Comparison of ENCODE assay signal across 17 cellular contexts in the genomic region with DNA sequence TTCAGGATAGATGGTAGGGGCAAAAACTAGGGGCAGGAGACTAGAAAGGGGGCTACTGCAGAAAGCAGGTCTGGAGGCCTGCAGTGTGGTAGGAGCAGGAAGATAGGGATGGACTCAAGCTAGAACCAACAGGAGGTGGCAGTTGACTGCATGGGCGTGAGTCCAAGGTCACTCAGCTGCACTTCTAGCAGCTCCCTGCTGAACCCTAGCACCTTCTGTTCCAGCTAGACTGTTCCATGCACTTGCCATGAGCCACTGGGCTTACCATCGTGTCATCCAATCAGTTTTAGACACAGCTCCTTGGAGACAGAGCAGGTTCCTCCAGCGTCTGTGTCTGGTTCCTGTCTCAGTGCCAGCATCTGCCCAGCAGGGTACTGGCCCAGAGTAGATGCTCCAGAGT. TPM values are rescaled to one million over a fixed set of nuclear protein-coding genes. Genes with fewer than 3 reads are reported as not detected.
A peak's percentile ranks its signal among the peaks of the same experiment; 100 is the strongest.
DNase-seq lines count a peak whose midpoint lies in the region; ATAC-seq and TF ChIP-seq lines count a peak whose summit lies in the region.
"Had no signal": no experiment of that assay in that cellular context is flagged by ENCODE, and none has a peak within 500 bp of the region (broad histone marks: within the 10 kb centered on the region; RNA-seq: fewer than 3 reads in every experiment).

No MANE protein-coding gene starts in this region.

- H3K9me2 ChIP-seq in hepatocyte (replicated peaks; ENCODE audit: insufficient read depth) = no peaks in the 10 kb centered on the region
- H3K9me2 ChIP-seq: SK-N-SH had no signal

- no peak overlapping the region for H3K23ac ChIP-seq in neuronal stem cell (ENCODE audit: low read depth, low read length, poor library complexity)

- H3K9ac ChIP-seq in neuronal stem cell (ENCODE audit: low read depth, low read length, poor library complexity) = no peak overlapping the region
- H3K9ac ChIP-seq: SK-N-SH had no signal

- intact Hi-C loops in tibial artery (cut with DNase I; ENCODE audit: low total_unique reads) = no loop called here

- no peak overlapping the region for H2AK5ac ChIP-seq in neuronal stem cell (ENCODE audit: low read depth, low read length)

- no peak overlapping the region for H2BK5ac ChIP-seq in neuronal stem cell (ENCODE audit: low read length)

- H4K20me1 ChIP-seq in hepatocyte (ENCODE audit: insufficient read depth, poor library complexity, severe bottlenecking) = no peaks in the 10 kb centered on the region

- H2BK15ac ChIP-seq in neuronal stem cell (ENCODE audit: low read length) = no peak overlapping the region

- H3K4me1 ChIP-seq in hepatocyte (ENCODE audit: insufficient read depth) = peaks cover 36% of the 10 kb centered on the region
- H3K4me1 ChIP-seq in neuronal stem cell (ENCODE audit: control insufficient read depth in 2 of 2, insufficient read depth in 1 of 2, low read depth in 1 of 2, low read length in 2 of 2) = peaks cover 0 to 7% of the 10 kb centered on the region in 2 donors
- H3K4me1 ChIP-seq in tibial artery = no peaks in the 10 kb centered on the region

- 77% methylated on average over 3 of the region's 3 CpGs for WGBS in hepatocyte (ENCODE audit: low lambda C conversion rate, missing lambda C conversion rate)
- WGBS in neuronal stem cell (ENCODE audit: extremely low coverage in 2 of 2, insufficient read length in 2 of 2, insufficient replicate concordance in 1 of 2), 2 donors = no CpG with 5 or more reads among the region's 3 CpGs

- H2AFZ ChIP-seq in hepatocyte (no peak overlapping the region), neuronal stem cell (ENCODE audit: low read length) (no peak overlapping the region)

- H4K8ac ChIP-seq in neuronal stem cell (ENCODE audit: low read depth, low read length) = no peak overlapping the region

- H3K27ac ChIP-seq in hepatocyte = peak overlapping the region; percentile 56
- H3K27ac ChIP-seq in neuronal stem cell (replicated peaks; ENCODE audit: low read length) = no peak overlapping the region
- no peak overlapping the region for H3K27ac ChIP-seq in tibial artery

- no peak for TF ChIP-seq CTCF in hepatocyte (IDR thresholded peaks at IDR 0.05; ENCODE audit: poor library complexity)
- TF ChIP-seq CTCF in tibial artery (IDR thresholded peaks at IDR 0.05) = no peak

- no peak overlapping the region for H3K4ac ChIP-seq in neuronal stem cell (ENCODE audit: low read length)

- DNase-seq in NCI-H2171 treated with DMSO at 0.1 percent for 48 hours (lab: John Stamatoyannopoulos, UW) (peak; percentile 11), NCI-H2171 (lab: John Stamatoyannopoulos, UW) (no peak), hepatocyte (ENCODE audit: low spot score) (no peak), neuronal stem cell (ENCODE audit: low spot score) (no peak), SKM-1 (lab: John Stamatoyannopoulos, UW; ENCODE audit: unreplicated experiment) (no peak), NCI-H526 (lab: John Stamatoyannopoulos, UW) (no peak), tibial artery (no peak)
- DNase-seq: 8988T, NCI-H1092, NCI-H2081, NCI-H748 treated with DMSO at 0.1 percent for 48 hours, OCI-M1, RPMI8226, SHP77 treated with DMSO at 0.1 percent for 48 hours, SK-N-SH had no signal

- H3K36me3 ChIP-seq in hepatocyte (replicated peaks; ENCODE audit: insufficient read depth, low read depth) (no peaks in the 10 kb centered on the region), neuronal stem cell (replicated peaks in 1 of 2; ENCODE audit: control insufficient read depth in 2 of 2, insufficient read depth in 2 of 2, low read length in 2 of 2) (no peaks in the 10 kb centered on the region), tibial artery (no peaks in the 10 kb centered on the region)

- H3K4me3 ChIP-seq in hepatocyte (no peak overlapping the region), neuronal stem cell (ENCODE audit: low read length in 2 of 2) (no peak overlapping the region), tibial artery (no peak overlapping the region)
- H3K4me3 ChIP-seq: GM12878 had no signal

- no peak overlapping the region for H2BK12ac ChIP-seq in neuronal stem cell (ENCODE audit: low read length)

- H3K4me2 ChIP-seq in hepatocyte (no peak overlapping the region), neuronal stem cell (ENCODE audit: insufficient read depth, low read length, poor library complexity, severe bottlenecking) (no peak overlapping the region)
- H3K4me2 ChIP-seq: SK-N-SH had no signal

- H3K18ac ChIP-seq in neuronal stem cell (ENCODE audit: low read length) = peak overlapping the region; percentile 11

- no peaks in the 10 kb centered on the region for H3K79me2 ChIP-seq in hepatocyte

- no peak for ATAC-seq in GM21576 (IDR thresholded peaks at IDR 0.05; ENCODE audit: unreplicated experiment)
- ATAC-seq: GM12878 had no signal

- H2BK120ac ChIP-seq in neuronal stem cell (ENCODE audit: low read depth, low read length) = no peak overlapping the region

- H3K14ac ChIP-seq in neuronal stem cell (ENCODE audit: low read length) = no peak overlapping the region

- H3K9me3 ChIP-seq in hepatocyte (ENCODE audit: low read depth) (no peaks in the 10 kb centered on the region), neuronal stem cell (replicated peaks in 1 of 2; ENCODE audit: control insufficient read depth in 2 of 2, insufficient read depth in 1 of 2, low read depth in 1 of 2, low read length in 2 of 2) (no peaks in the 10 kb centered on the region), tibial artery (no peaks in the 10 kb centered on the region)
- H3K9me3 ChIP-seq: SK-N-SH had no signal

- H3K79me1 ChIP-seq in neuronal stem cell (ENCODE audit: low read depth, low read length) = no peaks in the 10 kb centered on the region

- H4K91ac ChIP-seq in neuronal stem cell (ENCODE audit: low read depth, low read length, poor library complexity) = no peak overlapping the region

- H3K27me3 ChIP-seq in hepatocyte (no peaks in the 10 kb centered on the region), neuronal stem cell (ENCODE audit: control insufficient read depth in 3 of 3, insufficient read depth in 3 of 3, low read depth in 1 of 3, low read length in 3 of 3) (no peaks in the 10 kb centered on the region), tibial artery (no peaks in the 10 kb centered on the region)

RNA-seq across cellular contexts. Expression of gene KRT8, which starts 11.3 kb away (rescaled TPM):
- total RNA-seq in hepatocyte = 1,376 and 1,381 TPM in 2 replicates
- polyA plus RNA-seq in hepatocyte = 2,058 and 2,283 TPM in 2 replicates
- polyA plus RNA-seq in neuronal stem cell (2013, experiment 1 of 2) = 179 TPM
- polyA plus RNA-seq in neuronal stem cell (2013, experiment 2 of 2) = 174 TPM

RNA-seq across cellular contexts. Expression of gene KRT18, which starts 32.7 kb away (rescaled TPM):
- total RNA-seq in hepatocyte = 676 and 753 TPM in 2 replicates
- polyA plus RNA-seq in hepatocyte = 1,621 and 1,849 TPM in 2 replicates
- polyA plus RNA-seq in neuronal stem cell (2013, experiment 1 of 2) = 80.9 TPM
- 82.5 TPM for polyA plus RNA-seq in neuronal stem cell (2013, experiment 2 of 2)
